ENCODE assay signal across 8 cellular contexts in genomic region chr16:74700206-74701040, GRCh38. TPM values are rescaled to one million over a fixed set of nuclear protein-coding genes. Genes with fewer than 3 reads are reported as not detected.
DNase-seq lines count a peak whose midpoint lies in the region; ATAC-seq and TF ChIP-seq lines count a peak whose summit lies in the region.

Gene MLKL, minus strand, starts transcription at chr16:74700862. Its CDS starts 5,105 bp downstream, at chr16:74695757.

- H3K4me3 ChIP-seq in HUES64 (ENCODE audit: low read length) (peak within 1 kb of the TSS; percentile 64), astrocyte of the spinal cord (ENCODE audit: low read depth, low read length) (peak within 1 kb of the TSS; percentile 86)

- no peaks in the 10 kb centered on the region for H3K36me3 ChIP-seq in HUES64 (ENCODE audit: insufficient read depth, low read length)

- no peaks in the 10 kb centered on the region for H3K27me3 Mint-ChIP-seq in T-helper 2 cell treated with Interferon-gamma antibody and Interleukin-4, amounts not matched to agents 5 μg/mL and 100 μg/mL, for 36 hours (ENCODE audit: low read depth)

- H3K27ac ChIP-seq in HUES64 (ENCODE audit: low read depth, low read length), result no peak within 1 kb of the TSS

- H3K27me3 ChIP-seq in HUES64 (ENCODE audit: insufficient read depth, low read length), result peaks cover 26% of the 10 kb centered on the region

- peaks cover 7% of the 10 kb centered on the region; the same call in 1 of the 2 replicates for H3K4me1 ChIP-seq in HUES64 (ENCODE audit: insufficient read depth, low read length)

- 42% methylated on average over 48 of the region's 48 CpGs for WGBS in HUES64

- peak within 1 kb of the TSS; percentile 98 for H3K4me3 Mint-ChIP-seq in T-helper 2 cell treated with Interferon-gamma antibody and Interleukin-4, amounts not matched to agents 5 μg/mL and 100 μg/mL, for 36 hours

- H3K9me3 ChIP-seq in HUES64 (ENCODE audit: insufficient read depth, low read depth, low read length), result no peaks in the 10 kb centered on the region

- H3K36me3 Mint-ChIP-seq in T-helper 2 cell treated with Interferon-gamma antibody and Interleukin-4, amounts not matched to agents 5 μg/mL and 100 μg/mL, for 36 hours (ENCODE audit: low read depth), result peaks cover 14% of the 10 kb centered on the region

- peak within 1 kb of the TSS; percentile 98 for H3K27ac Mint-ChIP-seq in T-helper 2 cell treated with Interferon-gamma antibody and Interleukin-4, amounts not matched to agents 5 μg/mL and 100 μg/mL, for 36 hours

- DNase-seq in COLO668 (lab: John Stamatoyannopoulos, UW; ENCODE audit: unreplicated experiment) (peak; percentile 57), astrocyte of the spinal cord (ENCODE audit: low read depth, low spot score) (no peak), iris pigment epithelial cell (ENCODE audit: low read depth) (peak; percentile 45), NCI-H2196 treated with DMSO at 0.1 percent for 48 hours (lab: John Stamatoyannopoulos, UW; ENCODE audit: unreplicated experiment) (no peak)
- DNase-seq in T-helper 2 cell treated with Interferon-gamma antibody and Interleukin-4, amounts not matched to agents 5 μg/mL and 100 μg/mL, for 36 hours (ENCODE audit: low spot score), result peak; percentile 56
- peak; percentile 15 to 29 for DNase-seq in stimulated activated CD4-positive, alpha-beta T cell treated with anti-CD3 and anti-CD28 coated beads, Interleukin-1b, Interleukin-23, amount 100 ng/mL, for 1 hour (ENCODE audit: low read depth in 2 of 2)

- H3K9me3 Mint-ChIP-seq in T-helper 2 cell treated with Interferon-gamma antibody and Interleukin-4, amounts not matched to agents 5 μg/mL and 100 μg/mL, for 36 hours, result no peaks in the 10 kb centered on the region

- in situ Hi-C loops in astrocyte of the spinal cord (cut with HindIII; ENCODE audit: low sequenced_read_pairs), result no loop called here

- peaks cover 50% of the 10 kb centered on the region for H3K4me1 Mint-ChIP-seq in T-helper 2 cell treated with Interferon-gamma antibody and Interleukin-4, amounts not matched to agents 5 μg/mL and 100 μg/mL, for 36 hours (ENCODE audit: low read depth)

- TF ChIP-seq CTCF in astrocyte of the spinal cord (IDR thresholded peaks at IDR 0.05; ENCODE audit: low read depth, low read length), result peak; percentile 15

- peak; percentile 50 for ATAC-seq in GM19455 (IDR thresholded peaks at IDR 0.05; ENCODE audit: unreplicated experiment)

- peak within 1 kb of the TSS; percentile 52 for H3K9ac ChIP-seq in HUES64 (ENCODE audit: low read depth, low read length)

RNA-seq across cellular contexts. Expression of gene MLKL, which starts in this region (rescaled TPM):
- polyA plus RNA-seq in HUES64 (2013, experiment 1 of 2), result 3.4 TPM
- 3.2 TPM for polyA plus RNA-seq in HUES64 (2013, experiment 2 of 2)

Comparison
In these comparisons a context has a peak if more than half of its experiments do, and no peak if none do; other contexts are left out.
1. DNase-seq: peak in COLO668 (single experiment), T-helper 2 cell treated with Interferon-gamma antibody and Interleukin-4, amounts not matched to agents 5 μg/mL and 100 μg/mL, for 36 hours (single experiment), iris pigment epithelial cell (single experiment) and stimulated activated CD4-positive, alpha-beta T cell treated with anti-CD3 and anti-CD28 coated beads, Interleukin-1b, Interleukin-23, amount 100 ng/mL, for 1 hour (2 of 2); none in astrocyte of the spinal cord (single experiment) and NCI-H2196 treated with DMSO at 0.1 percent for 48 hours (single experiment).